In the genomic region with DNA sequence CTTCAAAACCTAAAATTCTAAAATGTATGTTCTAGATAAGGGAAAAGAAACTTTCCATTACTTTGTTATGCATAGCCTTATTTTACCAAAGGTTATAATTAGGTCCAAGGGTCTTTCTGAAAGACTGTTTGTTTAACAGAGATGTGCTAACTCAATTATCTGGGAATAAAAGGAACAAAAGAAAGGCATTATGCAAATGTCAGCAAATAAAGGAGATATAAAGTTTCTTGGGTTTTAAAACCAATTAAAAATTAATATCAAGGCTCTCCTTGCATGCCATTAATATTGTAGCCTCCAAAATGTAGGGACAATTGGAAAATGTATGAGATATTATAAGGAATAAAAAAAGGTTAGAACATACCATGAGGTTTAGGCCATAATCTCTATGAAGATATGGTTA, we compare ENCODE assay signal across 31 cellular contexts.
"Had no signal": no experiment of that assay in that cellular context is flagged by ENCODE, and none has a peak within 500 bp of the region (broad histone marks: within the 10 kb centered on the region; RNA-seq: fewer than 3 reads in every experiment).

No MANE protein-coding gene starts in this region.

- H2AFZ ChIP-seq: PC-9 had no signal

- H3K4me3 Mint-ChIP-seq: T-helper 1 cell treated with Interleukin-12 subunit alpha and Interleukin-12 subunit beta and Interleukin-4 antibody, amounts not matched to agents 30 μg/mL and 1 μg/mL, for 36 hours had no signal

- H3K27ac Mint-ChIP-seq: T-helper 1 cell treated with Interleukin-12 subunit alpha and Interleukin-12 subunit beta and Interleukin-4 antibody, amounts not matched to agents 30 μg/mL and 1 μg/mL, for 36 hours had no signal

- H3K4me3 ChIP-seq: MG63, PC-9, SJSA1 had no signal

- H3K27me3 ChIP-seq: MG63, SJSA1 had no signal

- ATAC-seq: Panc1, Right ventricle myocardium inferior had no signal

- DNase-seq: Kasumi-1, MG63, NCI-H1048, NCI-H1092 treated with DMSO at 0.1 percent for 48 hours, NCI-H1105 treated with DMSO at 0.1 percent for 48 hours, NCI-H1436, NCI-H1694, NCI-H187, NCI-H1930, NCI-H2029 treated with DMSO at 0.1 percent for 48 hours, NCI-H2081 treated with DMSO at 0.1 percent for 48 hours, NCI-H2107, NCI-H2171, NCI-H226, NCI-H446 treated with DMSO at 0.1 percent for 48 hours, NCI-H510A, NCI-H524, NCI-H526, NCI-H774, PC-9, SHP77, SIG-M5, SK-N-SH, SW 1271, T-helper 1 cell had no signal

- H3K36me3 ChIP-seq: MG63, SJSA1 had no signal

- FAIRE-seq: RCC 7860 had no signal

- H3K9me3 ChIP-seq: SJSA1, SK-N-SH had no signal

- H3K9ac ChIP-seq: SK-N-SH had no signal

- H3K27ac ChIP-seq: PC-9, RWPE1, SJSA1 had no signal

- H3K4me1 ChIP-seq: SJSA1 had no signal

- H3K4me2 ChIP-seq: PC-9, SK-N-SH had no signal
